ENCODE assay signal across 10 cellular contexts in the genomic region with DNA sequence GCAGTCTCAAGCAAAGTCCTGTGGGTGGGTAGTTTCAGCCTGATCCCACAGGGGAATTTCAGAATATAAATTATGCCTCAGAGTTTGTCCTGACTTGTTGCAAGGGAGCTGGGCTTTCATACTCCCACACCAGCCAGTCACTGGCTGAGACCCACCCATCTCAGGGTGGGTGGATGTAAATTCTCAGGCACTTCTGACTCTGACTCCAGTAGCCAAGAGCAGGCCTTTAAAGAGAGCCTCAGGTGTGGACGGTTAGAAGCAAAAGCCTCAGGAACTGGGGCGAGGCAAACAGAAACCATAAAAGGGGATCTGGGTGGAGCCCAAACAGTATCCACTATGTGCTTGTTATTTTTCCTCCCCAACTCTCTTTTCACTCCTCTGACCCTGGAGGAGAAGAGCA. TPM values are rescaled to one million over a fixed set of nuclear protein-coding genes. Genes with fewer than 3 reads are reported as not detected.
A peak's percentile ranks its signal among the peaks of the same experiment; 100 is the strongest.
DNase-seq lines count a peak whose midpoint lies in the region; ATAC-seq lines count a peak whose summit lies in the region.
"Had no signal": no experiment of that assay in that cellular context is flagged by ENCODE, and none has a peak within 500 bp of the region (broad histone marks: within the 10 kb centered on the region; RNA-seq: fewer than 3 reads in every experiment).

No MANE protein-coding gene starts in this region.

- no peaks in the 10 kb centered on the region for H3K27me3 Mint-ChIP-seq in activated T-cell treated with anti-CD3 and anti-CD28 coated beads, Interleukin-2, amount 50 U/mL, for 4 hours (ENCODE audit: low read depth)

- no peak overlapping the region for H3K4me3 Mint-ChIP-seq in activated T-cell treated with anti-CD3 and anti-CD28 coated beads, Interleukin-2, amount 50 U/mL, for 4 hours

- peaks cover 3% of the 10 kb centered on the region for H3K9me3 Mint-ChIP-seq in activated T-cell treated with anti-CD3 and anti-CD28 coated beads, Interleukin-2, amount 50 U/mL, for 4 hours

- peak; percentile 82 to 89 for ATAC-seq in activated T-cell treated with anti-CD3 and anti-CD28 coated beads, Interleukin-2, amount 50 U/mL, for 4 hours
- ATAC-seq in GM21737 (IDR thresholded peaks at IDR 0.05; ENCODE audit: unreplicated experiment) (peak; percentile 65), HG03520 (IDR thresholded peaks at IDR 0.05; ENCODE audit: unreplicated experiment) (peak; percentile 61)

- peaks cover 12% of the 10 kb centered on the region for H3K4me1 Mint-ChIP-seq in activated T-cell treated with anti-CD3 and anti-CD28 coated beads, Interleukin-2, amount 50 U/mL, for 4 hours (ENCODE audit: low read depth)

- peaks cover 19% of the 10 kb centered on the region for H3K36me3 Mint-ChIP-seq in activated T-cell treated with anti-CD3 and anti-CD28 coated beads, Interleukin-2, amount 50 U/mL, for 4 hours (ENCODE audit: insufficient read depth)

- intact Hi-C loops in posterior vena cava (cut with DNase I), result no loop called here

- no peak for DNase-seq in activated T-cell treated with anti-CD3 and anti-CD28 coated beads, Interleukin-2, amount 50 U/mL, for 4 hours
- DNase-seq in activated T-cell treated with anti-CD3 and anti-CD28 coated beads for 4 hours, result no peak
- peak; percentile 15 for DNase-seq in posterior vena cava (ENCODE audit: low spot score)
- no peak for DNase-seq in GM03348 (ENCODE audit: low spot score)
- DNase-seq in SHP77 treated with DMSO at 0.1 percent for 48 hours (lab: John Stamatoyannopoulos, UW), result no peak
- DNase-seq in NCI-H146 treated with DMSO at 0.1 percent for 48 hours (lab: John Stamatoyannopoulos, UW; ENCODE audit: unreplicated experiment), result no peak
- DNase-seq: effector CD4-positive, alpha-beta T cell; NCI-H187 had no signal

RNA-seq across cellular contexts. Expression of gene FBXW11, which starts 28.6 kb away (rescaled TPM):
- total RNA-seq in activated T-cell treated with anti-CD3 and anti-CD28 coated beads, Interleukin-2, amount 50 U/mL, for 4 hours, result 10 to 100 TPM; 46.0 to 47.9 (median 47.6) TPM
- 10 to 100 TPM; 47.8 to 55.5 TPM for total RNA-seq in posterior vena cava
